Comparison of ENCODE assay signal across 27 cellular contexts in the genomic region with DNA sequence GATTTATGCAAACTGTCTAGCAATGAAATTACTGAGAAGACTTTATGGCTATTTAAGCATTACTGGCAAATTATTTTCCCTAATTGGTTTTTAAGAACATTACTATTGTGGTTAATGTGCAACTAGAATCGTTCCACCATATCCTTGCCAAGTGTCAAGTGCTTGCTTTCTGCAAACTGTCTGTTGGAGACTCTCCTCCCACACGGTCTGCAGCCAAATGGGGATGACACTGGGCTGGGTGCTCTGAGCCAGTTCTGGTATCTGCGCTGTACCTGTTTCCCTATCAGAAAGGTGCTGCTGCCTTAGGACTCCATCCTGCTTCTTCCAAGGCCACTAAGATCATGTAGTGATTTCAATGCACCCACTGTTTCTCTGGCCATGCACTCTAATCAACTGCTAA.
"Had no signal": no experiment of that assay in that cellular context is flagged by ENCODE, and none has a peak within 500 bp of the region (broad histone marks: within the 10 kb centered on the region; RNA-seq: fewer than 3 reads in every experiment).

No MANE protein-coding gene starts in this region.

- H3K4me1 Mint-ChIP-seq: activated naive CD8-positive, alpha-beta T cell treated with anti-CD3 and anti-CD28 coated beads for 36 hours; brain; naive thymus-derived CD8-positive, alpha-beta T cell; neural crest cell; stimulated activated memory B cell treated with anti-CD40 and anti-IgM and Interleukin-4, amounts not matched to agents 10 μg/mL and 1 μg/mL and 100 μg/mL, for 72 hours; stimulated activated naive CD8-positive, alpha-beta T cell treated with anti-CD3 and anti-CD28 coated beads, Interleukin-15, amount 100 ng/mL, for 72 hours had no signal

- H3K9me3 Mint-ChIP-seq: type B pancreatic cell had no signal

- H3K4me3 Mint-ChIP-seq: activated naive CD4-positive, alpha-beta T cell treated with anti-CD3 and anti-CD28 coated beads for 36 hours; activated naive CD8-positive, alpha-beta T cell treated with anti-CD3 and anti-CD28 coated beads for 36 hours; brain; naive thymus-derived CD8-positive, alpha-beta T cell; neural crest cell; stimulated activated memory B cell treated with anti-CD40 and anti-IgM and Interleukin-4, amounts not matched to agents 10 μg/mL and 1 μg/mL and 100 μg/mL, for 72 hours; stimulated activated naive CD8-positive, alpha-beta T cell treated with anti-CD3 and anti-CD28 coated beads, Interleukin-15, amount 100 ng/mL, for 72 hours; type B pancreatic cell had no signal

- H3K27ac Mint-ChIP-seq: activated naive CD4-positive, alpha-beta T cell treated with anti-CD3 and anti-CD28 coated beads for 36 hours; activated naive CD8-positive, alpha-beta T cell treated with anti-CD3 and anti-CD28 coated beads for 36 hours; brain; naive thymus-derived CD8-positive, alpha-beta T cell; stimulated activated memory B cell treated with anti-CD40 and anti-IgM and Interleukin-4, amounts not matched to agents 10 μg/mL and 1 μg/mL and 100 μg/mL, for 72 hours; stimulated activated naive CD8-positive, alpha-beta T cell treated with anti-CD3 and anti-CD28 coated beads, Interleukin-15, amount 100 ng/mL, for 72 hours; type B pancreatic cell had no signal

- DNase-seq: activated CD4-positive, alpha-beta T cell treated with anti-CD3 and anti-CD28 coated beads for 48 hours; activated CD4-positive, alpha-beta T cell treated with anti-CD3 and anti-CD28 coated beads, Interleukin-2, amount 50 U/mL, for 48 hours; activated CD8-positive, alpha-beta memory T cell treated with anti-CD3 and anti-CD28 coated beads for 24 hours; activated effector memory CD4-positive, alpha-beta T cell treated with anti-CD3 and anti-CD28 coated beads, Interleukin-2, amount 50 U/mL, for 16 hours; activated naive CD4-positive, alpha-beta T cell treated with anti-CD3 and anti-CD28 coated beads for 36 hours; activated naive CD8-positive, alpha-beta T cell treated with anti-CD3 and anti-CD28 coated beads for 36 hours; cerebellar nuclear complex; colonic mucosa; effector CD8-positive, alpha-beta T cell; esophagus squamous epithelium; foreskin melanocyte; heart right ventricle; left lung; lower lobe of right lung; mesenchymal stem cell; naive thymus-derived CD8-positive, alpha-beta T cell; nucleus accumbens; psoas muscle; sigmoid colon; small intestine; stimulated activated CD4-positive, alpha-beta T cell treated with anti-CD3 and anti-CD28 coated beads, Interleukin-4, amount 100 ng/mL, for 24 hours; stimulated activated naive CD8-positive, alpha-beta T cell treated with anti-CD3 and anti-CD28 coated beads, Interleukin-15, amount 100 ng/mL, for 72 hours; substantia nigra had no signal

- H3K36me3 Mint-ChIP-seq: activated naive CD8-positive, alpha-beta T cell treated with anti-CD3 and anti-CD28 coated beads for 36 hours; brain; stimulated activated memory B cell treated with anti-CD40 and anti-IgM and Interleukin-4, amounts not matched to agents 10 μg/mL and 1 μg/mL and 100 μg/mL, for 72 hours; type B pancreatic cell had no signal
